Comparison of ENCODE assay signal across 8 cellular contexts in genomic region chr14:73785336-73785833, GRCh38.
DNase-seq lines count a peak whose midpoint lies in the region; ATAC-seq, FAIRE-seq and TF ChIP-seq lines count a peak whose summit lies in the region.

No MANE protein-coding gene starts in this region.

- no peaks in the 10 kb centered on the region for H3K27me3 ChIP-seq in foreskin keratinocyte
- H3K27me3 ChIP-seq in pancreas = no peaks in the 10 kb centered on the region

- FAIRE-seq in pancreas (lab: Jason Lieb, UNC) = no peak

- H3K36me3 ChIP-seq in pancreas = no peaks in the 10 kb centered on the region

- H3K4me1 ChIP-seq in foreskin keratinocyte (peaks cover 31% of the 10 kb centered on the region), pancreas (peaks cover 22 to 33% (median 32%) of the 10 kb centered on the region in 3 donors)

- no peak for TF ChIP-seq CTCF in VCaP (conservative IDR thresholded peaks at IDR 0.05)
- no peak for TF ChIP-seq CTCF in foreskin keratinocyte (conservative IDR thresholded peaks at IDR 0.05)
- TF ChIP-seq CTCF in pancreas (IDR thresholded peaks at IDR 0.05) = no peak

- 13 to 16% methylated on average over 8 of the region's 8 CpGs for WGBS in pancreas, 2 donors

- intact Hi-C loops in pancreas (cut with DNase I) = no loop called here

- H3K27ac ChIP-seq in VCaP = peak overlapping the region; percentile 99
- H3K27ac ChIP-seq in foreskin keratinocyte = no peak overlapping the region
- H3K27ac ChIP-seq in pancreas = peak overlapping the region; percentile 86 to 96 (median 93)

- ATAC-seq in HG02938 (IDR thresholded peaks at IDR 0.05; ENCODE audit: unreplicated experiment) (peak; percentile 4), foreskin keratinocyte (peak; percentile 13), pancreas (peak; percentile 0 to 22 (median 7)), GM19397 (IDR thresholded peaks at IDR 0.05; ENCODE audit: unreplicated experiment) (no peak)

- no peaks in the 10 kb centered on the region for H3K9me3 ChIP-seq in pancreas

- peak; percentile 93 for DNase-seq in Caki2 (ENCODE audit: low read depth)
- DNase-seq in foreskin keratinocyte = peak in 1 of 2 donors; percentile 65
- peak in 2 of 6 donors; percentile 39 to 57 for DNase-seq in pancreas
- no peak for DNase-seq in NCI-H2107 (lab: John Stamatoyannopoulos, UW)
- no peak for DNase-seq in effector CD8-positive, alpha-beta T cell (lab: John Stamatoyannopoulos, UW)

- H3K4me3 ChIP-seq in pancreas = peak overlapping the region; percentile 59 to 70 (median 68)

- in situ Hi-C loops in Caki2 (cut with HindIII; ENCODE audit: low pct_unique_long_range_greater_than_20kb, low sequenced_read_pairs) = no loop called here
